32 cellular contexts compared by ENCODE assay signal in the genomic region with DNA sequence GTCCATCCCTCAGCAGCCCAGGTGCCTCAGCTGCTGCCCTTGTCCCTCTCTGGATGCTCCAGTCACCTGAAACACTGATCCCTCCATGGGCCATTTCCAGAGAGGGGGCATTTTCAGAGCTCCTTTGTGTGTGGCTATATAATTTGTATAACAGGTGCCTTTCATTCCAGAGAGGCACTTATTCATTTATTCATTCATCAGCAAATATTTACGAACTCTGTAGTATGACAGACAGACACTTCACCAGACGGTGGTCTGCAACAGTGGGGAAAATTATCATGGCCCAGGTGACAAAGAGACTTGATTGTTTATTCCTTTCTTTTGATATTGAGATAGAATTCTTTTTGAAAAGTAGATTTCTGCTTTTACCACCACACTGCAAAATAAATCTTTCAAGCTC.
"Had no signal": no experiment of that assay in that cellular context is flagged by ENCODE, and none has a peak within 500 bp of the region (broad histone marks: within the 10 kb centered on the region; RNA-seq: fewer than 3 reads in every experiment).

No MANE protein-coding gene starts in this region.

- ATAC-seq: activated naive CD4-positive, alpha-beta T cell treated with anti-CD3 and anti-CD28 coated beads, Interleukin-2, amount 50 U/mL, for 72 hours; activated T-cell treated with anti-CD3 and anti-CD28 coated beads, Interleukin-2, amount 50 U/mL, for 4 hours; body of pancreas; Right ventricle myocardium inferior; SK-N-SH treated with all-trans-retinoic acid at 6 μM for 48 hours had no signal

- DNase-seq: activated B cell treated with CpG ODN at 0.5 μM for 24 hours; activated CD4-positive, alpha-beta memory T cell treated with anti-CD3 and anti-CD28 coated beads for 36 hours; activated CD4-positive, alpha-beta T cell treated with anti-CD3 and anti-CD28 coated beads for 4 hours; activated CD4-positive, alpha-beta T cell treated with anti-CD3 and anti-CD28 coated beads, Interleukin-2, amount 50 U/mL, for 1 hour; activated CD4-positive, CD25-positive, alpha-beta regulatory T cell treated with anti-CD3 and anti-CD28 coated beads, Interleukin-2, amount 50 U/mL, for 72 hours; activated CD8-positive, alpha-beta memory T cell treated with anti-CD3 and anti-CD28 coated beads, Interleukin-2, amount 50 U/mL, for 4 hours; activated gamma-delta T cell treated with Interleukin-2 at 50 U/mL for 16 hours; activated naive CD4-positive, alpha-beta T cell treated with anti-CD3 and anti-CD28 coated beads for 36 hours; activated T-cell treated with anti-CD3 and anti-CD28 coated beads for 4 hours; activated T-cell treated with anti-CD3 and anti-CD28 coated beads, Interleukin-2, amount 50 U/mL, for 4 hours; adrenal gland; body of pancreas; Karpas-422; KBM-7; NCI-H1048; NCI-H1105 treated with DMSO at 0.1 percent for 48 hours; NCI-H146; NCI-H187; NCI-H2029 treated with DMSO at 0.1 percent for 48 hours; NCI-H2107; NCI-H2171 treated with DMSO at 0.1 percent for 48 hours; NCI-H2227 treated with DMSO at 0.1 percent for 48 hours; NCI-H524 treated with DMSO at 0.1 percent for 48 hours; PC-9; SIG-M5; SW 1271; T-helper 1 cell; T-helper 2 cell; T-helper 9 cell had no signal
